In the genomic region with DNA sequence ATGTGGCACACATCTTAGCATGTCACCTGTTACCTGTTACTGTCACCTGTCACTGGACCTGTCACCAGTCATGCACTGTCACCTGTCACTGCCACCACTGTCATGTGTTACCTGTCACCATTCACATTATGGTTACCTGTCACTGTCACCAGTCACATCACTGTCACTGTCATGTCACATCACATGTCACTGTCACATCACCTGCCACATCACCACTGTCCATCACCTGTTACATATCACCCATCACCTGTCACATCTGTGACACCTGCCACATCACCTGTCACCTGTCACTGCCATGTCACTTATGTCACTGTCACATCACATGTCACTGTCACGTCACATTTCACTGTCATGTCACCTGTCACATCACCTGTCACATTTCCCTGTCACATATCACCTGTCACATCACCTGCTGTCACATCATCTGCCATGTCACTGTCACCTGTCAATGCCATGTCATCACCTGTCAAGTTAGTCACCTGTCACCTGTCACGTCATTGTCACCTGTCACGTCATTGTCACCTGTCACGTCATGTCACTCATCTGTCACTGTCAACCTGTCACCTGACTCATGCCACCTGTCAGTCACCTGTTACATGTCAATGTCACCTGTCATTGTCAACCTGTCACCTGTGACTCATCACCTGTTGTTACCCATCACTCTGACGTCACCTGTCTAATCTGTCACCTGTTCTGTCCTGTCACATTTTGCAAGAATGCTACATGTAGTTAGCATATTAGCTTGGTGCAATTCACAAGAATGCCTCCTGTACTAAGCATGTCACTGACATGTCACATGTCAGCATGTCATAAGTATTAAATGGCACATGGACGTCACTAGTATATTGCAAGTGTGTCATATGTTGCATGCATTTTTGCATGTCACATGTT, we compare ENCODE assay signal across 1 cellular context.
TF ChIP-seq lines count a peak whose summit lies in the region.

No MANE protein-coding gene starts in this region.

TF ChIP-seq in H1, 55 proteins besides CTCF, POLR2A, EP300 and RAD21:
- TF ChIP-seq CHD2 (IDR thresholded peaks at IDR 0.05; ENCODE audit: low read length) (no peak), NRF1 (IDR thresholded peaks at IDR 0.05; ENCODE audit: low read depth, low read length) (no peak), YY1 (IDR thresholded peaks at IDR 0.05; ENCODE audit: low read depth, low read length) (0 out of 2 replicates have a peak, but pooled peaks have one; percentile 55), JUND (IDR thresholded peaks at IDR 0.05; ENCODE audit: low read length) (no peak), SUZ12 (IDR thresholded peaks at IDR 0.05; ENCODE audit: low read length) (no peak), EGR1 (IDR thresholded peaks at IDR 0.05; ENCODE audit: borderline replicate concordance, low read depth, low read length) (no peak), ATF3 (IDR thresholded peaks at IDR 0.05; ENCODE audit: insufficient read depth, low read depth, low read length) (no peak), MAX (IDR thresholded peaks at IDR 0.05) (no peak; the same call in 1 of the 2 replicates), USF2 (IDR thresholded peaks at IDR 0.05; ENCODE audit: low read length) (no peak), CHD1 (IDR thresholded peaks at IDR 0.05; ENCODE audit: low read depth, low read length) (no peak), CBX8 (IDR thresholded peaks at IDR 0.05; ENCODE audit: borderline replicate concordance, low read depth, low read length) (no peak), BACH1 (IDR thresholded peaks at IDR 0.05; ENCODE audit: low read length) (no peak), CBX5 (IDR thresholded peaks at IDR 0.05; ENCODE audit: low read depth, low read length) (no peak), RBBP5 (IDR thresholded peaks at IDR 0.05; ENCODE audit: borderline replicate concordance, low read depth, low read length) (no peak), KDM5A (IDR thresholded peaks at IDR 0.05; ENCODE audit: low read length) (no peak), TAF1 (IDR thresholded peaks at IDR 0.05; ENCODE audit: low read depth, low read length) (no peak), KDM1A (IDR thresholded peaks at IDR 0.05; ENCODE audit: borderline replicate concordance, low read length) (no peak), TAF7 (optimal IDR thresholded peaks at IDR 0.05; ENCODE audit: borderline replicate concordance, low read depth, low read length) (no peak), RNF2 (IDR thresholded peaks at IDR 0.05; ENCODE audit: borderline replicate concordance, low read depth, low read length, missing control alignments, poor library complexity, severe bottlenecking) (no peak), EZH2 (IDR thresholded peaks at IDR 0.05; ENCODE audit: low read depth, low read length, severe bottlenecking) (no peak), GABPA (IDR thresholded peaks at IDR 0.05; ENCODE audit: borderline replicate concordance, insufficient read depth, low read length) (no peak), KDM4A (IDR thresholded peaks at IDR 0.05; ENCODE audit: low read depth, low read length, severe bottlenecking) (no peak), SIX5 (IDR thresholded peaks at IDR 0.05; ENCODE audit: low read depth, low read length) (no peak), ATF2 (IDR thresholded peaks at IDR 0.05; ENCODE audit: low read length) (no peak), PHF8 (conservative IDR thresholded peaks at IDR 0.05; ENCODE audit: low read depth, low read length) (no peak), SIRT6 (IDR thresholded peaks at IDR 0.05; ENCODE audit: low read length) (no peak), FOSL1 (IDR thresholded peaks at IDR 0.05; ENCODE audit: insufficient read depth, low read depth, low read length) (no peak), BCL11A (IDR thresholded peaks at IDR 0.05; ENCODE audit: low read depth in 2 of 2, low read length in 2 of 2) (no peak), GTF2F1 (IDR thresholded peaks at IDR 0.05; ENCODE audit: borderline replicate concordance, low read depth, low read length) (no peak), HDAC2 (IDR thresholded peaks at IDR 0.05; ENCODE audit: borderline replicate concordance in 1 of 2, low read depth in 2 of 2, low read length in 2 of 2) (peak in 1 of 2 experiments; percentile 85; a peak in 1 of 4 replicates), POLR2AphosphoS5 (IDR thresholded peaks at IDR 0.05; ENCODE audit: low read depth, low read length) (no peak), NANOG (IDR thresholded peaks at IDR 0.05; ENCODE audit: insufficient read depth, low read depth, low read length, poor library complexity, severe bottlenecking) (no peak), RXRA (IDR thresholded peaks at IDR 0.05; ENCODE audit: insufficient read depth, low read depth, low read length) (no peak), E2F6 (IDR thresholded peaks at IDR 0.05) (no peak), RFX5 (IDR thresholded peaks at IDR 0.05; ENCODE audit: borderline replicate concordance, low read depth, low read length) (no peak), ASH2L (IDR thresholded peaks at IDR 0.05; ENCODE audit: low read length) (no peak), TCF12 (IDR thresholded peaks at IDR 0.05; ENCODE audit: low read depth, low read length) (no peak), CTBP2 (IDR thresholded peaks at IDR 0.05; ENCODE audit: borderline replicate concordance, insufficient read depth, insufficient read length, low read length) (peak; percentile 96), SP4 (IDR thresholded peaks at IDR 0.05; ENCODE audit: low read length) (no peak), MAFK (IDR thresholded peaks at IDR 0.05; ENCODE audit: low read depth, low read length) (no peak), BRCA1 (IDR thresholded peaks at IDR 0.05; ENCODE audit: low read depth, low read length) (no peak), SIN3A (conservative IDR thresholded peaks at IDR 0.05 in 1 of 2, IDR thresholded peaks at IDR 0.05 in 1 of 2; ENCODE audit: low read depth in 1 of 2, low read length in 2 of 2) (peak; percentile 99 to 100), ZNF274 (IDR thresholded peaks at IDR 0.05; ENCODE audit: borderline replicate concordance, extremely low read depth, low read length) (0 out of 2 replicates have a peak, but pooled peaks have one; percentile 15)
- TF ChIP-seq, protein P1, sequence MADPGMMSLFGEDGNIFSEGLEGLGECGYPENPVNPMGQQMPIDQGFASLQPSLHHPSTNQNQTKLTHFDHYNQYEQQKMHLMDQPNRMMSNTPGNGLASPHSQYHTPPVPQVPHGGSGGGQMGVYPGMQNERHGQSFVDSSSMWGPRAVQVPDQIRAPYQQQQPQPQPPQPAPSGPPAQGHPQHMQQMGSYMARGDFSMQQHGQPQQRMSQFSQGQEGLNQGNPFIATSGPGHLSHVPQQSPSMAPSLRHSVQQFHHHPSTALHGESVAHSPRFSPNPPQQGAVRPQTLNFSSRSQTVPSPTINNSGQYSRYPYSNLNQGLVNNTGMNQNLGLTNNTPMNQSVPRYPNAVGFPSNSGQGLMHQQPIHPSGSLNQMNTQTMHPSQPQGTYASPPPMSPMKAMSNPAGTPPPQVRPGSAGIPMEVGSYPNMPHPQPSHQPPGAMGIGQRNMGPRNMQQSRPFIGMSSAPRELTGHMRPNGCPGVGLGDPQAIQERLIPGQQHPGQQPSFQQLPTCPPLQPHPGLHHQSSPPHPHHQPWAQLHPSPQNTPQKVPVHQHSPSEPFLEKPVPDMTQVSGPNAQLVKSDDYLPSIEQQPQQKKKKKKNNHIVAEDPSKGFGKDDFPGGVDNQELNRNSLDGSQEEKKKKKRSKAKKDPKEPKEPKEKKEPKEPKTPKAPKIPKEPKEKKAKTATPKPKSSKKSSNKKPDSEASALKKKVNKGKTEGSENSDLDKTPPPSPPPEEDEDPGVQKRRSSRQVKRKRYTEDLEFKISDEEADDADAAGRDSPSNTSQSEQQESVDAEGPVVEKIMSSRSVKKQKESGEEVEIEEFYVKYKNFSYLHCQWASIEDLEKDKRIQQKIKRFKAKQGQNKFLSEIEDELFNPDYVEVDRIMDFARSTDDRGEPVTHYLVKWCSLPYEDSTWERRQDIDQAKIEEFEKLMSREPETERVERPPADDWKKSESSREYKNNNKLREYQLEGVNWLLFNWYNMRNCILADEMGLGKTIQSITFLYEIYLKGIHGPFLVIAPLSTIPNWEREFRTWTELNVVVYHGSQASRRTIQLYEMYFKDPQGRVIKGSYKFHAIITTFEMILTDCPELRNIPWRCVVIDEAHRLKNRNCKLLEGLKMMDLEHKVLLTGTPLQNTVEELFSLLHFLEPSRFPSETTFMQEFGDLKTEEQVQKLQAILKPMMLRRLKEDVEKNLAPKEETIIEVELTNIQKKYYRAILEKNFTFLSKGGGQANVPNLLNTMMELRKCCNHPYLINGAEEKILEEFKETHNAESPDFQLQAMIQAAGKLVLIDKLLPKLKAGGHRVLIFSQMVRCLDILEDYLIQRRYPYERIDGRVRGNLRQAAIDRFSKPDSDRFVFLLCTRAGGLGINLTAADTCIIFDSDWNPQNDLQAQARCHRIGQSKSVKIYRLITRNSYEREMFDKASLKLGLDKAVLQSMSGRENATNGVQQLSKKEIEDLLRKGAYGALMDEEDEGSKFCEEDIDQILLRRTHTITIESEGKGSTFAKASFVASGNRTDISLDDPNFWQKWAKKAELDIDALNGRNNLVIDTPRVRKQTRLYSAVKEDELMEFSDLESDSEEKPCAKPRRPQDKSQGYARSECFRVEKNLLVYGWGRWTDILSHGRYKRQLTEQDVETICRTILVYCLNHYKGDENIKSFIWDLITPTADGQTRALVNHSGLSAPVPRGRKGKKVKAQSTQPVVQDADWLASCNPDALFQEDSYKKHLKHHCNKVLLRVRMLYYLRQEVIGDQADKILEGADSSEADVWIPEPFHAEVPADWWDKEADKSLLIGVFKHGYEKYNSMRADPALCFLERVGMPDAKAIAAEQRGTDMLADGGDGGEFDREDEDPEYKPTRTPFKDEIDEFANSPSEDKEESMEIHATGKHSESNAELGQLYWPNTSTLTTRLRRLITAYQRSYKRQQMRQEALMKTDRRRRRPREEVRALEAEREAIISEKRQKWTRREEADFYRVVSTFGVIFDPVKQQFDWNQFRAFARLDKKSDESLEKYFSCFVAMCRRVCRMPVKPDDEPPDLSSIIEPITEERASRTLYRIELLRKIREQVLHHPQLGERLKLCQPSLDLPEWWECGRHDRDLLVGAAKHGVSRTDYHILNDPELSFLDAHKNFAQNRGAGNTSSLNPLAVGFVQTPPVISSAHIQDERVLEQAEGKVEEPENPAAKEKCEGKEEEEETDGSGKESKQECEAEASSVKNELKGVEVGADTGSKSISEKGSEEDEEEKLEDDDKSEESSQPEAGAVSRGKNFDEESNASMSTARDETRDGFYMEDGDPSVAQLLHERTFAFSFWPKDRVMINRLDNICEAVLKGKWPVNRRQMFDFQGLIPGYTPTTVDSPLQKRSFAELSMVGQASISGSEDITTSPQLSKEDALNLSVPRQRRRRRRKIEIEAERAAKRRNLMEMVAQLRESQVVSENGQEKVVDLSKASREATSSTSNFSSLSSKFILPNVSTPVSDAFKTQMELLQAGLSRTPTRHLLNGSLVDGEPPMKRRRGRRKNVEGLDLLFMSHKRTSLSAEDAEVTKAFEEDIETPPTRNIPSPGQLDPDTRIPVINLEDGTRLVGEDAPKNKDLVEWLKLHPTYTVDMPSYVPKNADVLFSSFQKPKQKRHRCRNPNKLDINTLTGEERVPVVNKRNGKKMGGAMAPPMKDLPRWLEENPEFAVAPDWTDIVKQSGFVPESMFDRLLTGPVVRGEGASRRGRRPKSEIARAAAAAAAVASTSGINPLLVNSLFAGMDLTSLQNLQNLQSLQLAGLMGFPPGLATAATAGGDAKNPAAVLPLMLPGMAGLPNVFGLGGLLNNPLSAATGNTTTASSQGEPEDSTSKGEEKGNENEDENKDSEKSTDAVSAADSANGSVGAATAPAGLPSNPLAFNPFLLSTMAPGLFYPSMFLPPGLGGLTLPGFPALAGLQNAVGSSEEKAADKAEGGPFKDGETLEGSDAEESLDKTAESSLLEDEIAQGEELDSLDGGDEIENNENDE (IDR thresholded peaks at IDR 0.05; ENCODE audit: insufficient replicate concordance, low read length), result no peak
